1 cellular context compared by ENCODE assay signal in the genomic region with DNA sequence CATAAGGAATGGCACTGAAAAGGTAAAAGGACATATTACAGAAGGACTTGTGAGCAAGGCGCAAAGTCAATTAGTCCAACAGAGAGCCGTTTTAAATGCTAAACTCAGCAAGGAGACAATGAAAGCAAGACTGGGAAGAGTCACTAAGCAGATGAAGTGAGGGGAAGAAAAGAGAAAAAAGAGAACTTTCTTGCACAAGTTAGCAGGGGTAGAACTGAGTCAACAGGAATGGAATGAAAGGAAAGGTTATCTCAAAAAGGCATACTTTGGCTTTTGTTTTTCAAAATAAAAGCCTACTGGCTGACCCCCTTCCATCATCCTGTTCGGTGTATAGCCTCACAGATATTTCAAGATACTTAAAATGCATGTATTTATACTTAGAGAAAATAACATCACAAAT.
TF ChIP-seq lines count a peak whose summit lies in the region.

No MANE protein-coding gene starts in this region.

TF ChIP-seq in SK-N-SH, 30 proteins besides CTCF, POLR2A, EP300 and RAD21 (continued from another document):
- TF ChIP-seq, protein P1, sequence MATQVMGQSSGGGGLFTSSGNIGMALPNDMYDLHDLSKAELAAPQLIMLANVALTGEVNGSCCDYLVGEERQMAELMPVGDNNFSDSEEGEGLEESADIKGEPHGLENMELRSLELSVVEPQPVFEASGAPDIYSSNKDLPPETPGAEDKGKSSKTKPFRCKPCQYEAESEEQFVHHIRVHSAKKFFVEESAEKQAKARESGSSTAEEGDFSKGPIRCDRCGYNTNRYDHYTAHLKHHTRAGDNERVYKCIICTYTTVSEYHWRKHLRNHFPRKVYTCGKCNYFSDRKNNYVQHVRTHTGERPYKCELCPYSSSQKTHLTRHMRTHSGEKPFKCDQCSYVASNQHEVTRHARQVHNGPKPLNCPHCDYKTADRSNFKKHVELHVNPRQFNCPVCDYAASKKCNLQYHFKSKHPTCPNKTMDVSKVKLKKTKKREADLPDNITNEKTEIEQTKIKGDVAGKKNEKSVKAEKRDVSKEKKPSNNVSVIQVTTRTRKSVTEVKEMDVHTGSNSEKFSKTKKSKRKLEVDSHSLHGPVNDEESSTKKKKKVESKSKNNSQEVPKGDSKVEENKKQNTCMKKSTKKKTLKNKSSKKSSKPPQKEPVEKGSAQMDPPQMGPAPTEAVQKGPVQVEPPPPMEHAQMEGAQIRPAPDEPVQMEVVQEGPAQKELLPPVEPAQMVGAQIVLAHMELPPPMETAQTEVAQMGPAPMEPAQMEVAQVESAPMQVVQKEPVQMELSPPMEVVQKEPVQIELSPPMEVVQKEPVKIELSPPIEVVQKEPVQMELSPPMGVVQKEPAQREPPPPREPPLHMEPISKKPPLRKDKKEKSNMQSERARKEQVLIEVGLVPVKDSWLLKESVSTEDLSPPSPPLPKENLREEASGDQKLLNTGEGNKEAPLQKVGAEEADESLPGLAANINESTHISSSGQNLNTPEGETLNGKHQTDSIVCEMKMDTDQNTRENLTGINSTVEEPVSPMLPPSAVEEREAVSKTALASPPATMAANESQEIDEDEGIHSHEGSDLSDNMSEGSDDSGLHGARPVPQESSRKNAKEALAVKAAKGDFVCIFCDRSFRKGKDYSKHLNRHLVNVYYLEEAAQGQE (IDR thresholded peaks at IDR 0.05; ENCODE audit: low read depth, low read length), result no peak
- TF ChIP-seq FOSL2 (IDR thresholded peaks at IDR 0.05; ENCODE audit: borderline replicate concordance, low read depth) (peak; percentile 54; the same call in 1 of the 2 replicates), RCOR1 (IDR thresholded peaks at IDR 0.05; ENCODE audit: low read length) (no peak), JUND (IDR thresholded peaks at IDR 0.05) (0 out of 2 replicates have a peak, but pooled peaks have one; percentile 21), RFX5 (IDR thresholded peaks at IDR 0.05; ENCODE audit: low read length) (no peak), CHD2 (IDR thresholded peaks at IDR 0.05; ENCODE audit: low read length, partially characterized antibody) (no peak), RXRA (IDR thresholded peaks at IDR 0.05; ENCODE audit: borderline replicate concordance, low read depth) (peak; percentile 22; the same call in 1 of the 2 replicates), NFIC (IDR thresholded peaks at IDR 0.05; ENCODE audit: borderline replicate concordance) (no peak), FOXJ3 (CRISPR knock-in tag; IDR thresholded peaks at IDR 0.05) (no peak), NRF1 (IDR thresholded peaks at IDR 0.05; ENCODE audit: low read depth, low read length) (no peak), TAF1 (IDR thresholded peaks at IDR 0.05; ENCODE audit: borderline replicate concordance, low read depth, low read length) (no peak), GATA2 (CRISPR knock-in tag; IDR thresholded peaks at IDR 0.05) (no peak), MXI1 (IDR thresholded peaks at IDR 0.05; ENCODE audit: low read depth, low read length) (no peak), ELF1 (IDR thresholded peaks at IDR 0.05) (no peak), SMC3 (IDR thresholded peaks at IDR 0.05; ENCODE audit: low read depth, low read length) (no peak), POLR2AphosphoS5 (IDR thresholded peaks at IDR 0.05; ENCODE audit: low read depth, low read length) (no peak), MEF2A (IDR thresholded peaks at IDR 0.05; ENCODE audit: borderline replicate concordance, low read depth) (no peak), TCF12 (IDR thresholded peaks at IDR 0.05) (no peak)
- TF ChIP-seq, protein P2, sequence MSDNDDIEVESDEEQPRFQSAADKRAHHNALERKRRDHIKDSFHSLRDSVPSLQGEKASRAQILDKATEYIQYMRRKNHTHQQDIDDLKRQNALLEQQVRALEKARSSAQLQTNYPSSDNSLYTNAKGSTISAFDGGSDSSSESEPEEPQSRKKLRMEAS (IDR thresholded peaks at IDR 0.05; ENCODE audit: low read depth), result no peak
- TF ChIP-seq, protein P3, sequence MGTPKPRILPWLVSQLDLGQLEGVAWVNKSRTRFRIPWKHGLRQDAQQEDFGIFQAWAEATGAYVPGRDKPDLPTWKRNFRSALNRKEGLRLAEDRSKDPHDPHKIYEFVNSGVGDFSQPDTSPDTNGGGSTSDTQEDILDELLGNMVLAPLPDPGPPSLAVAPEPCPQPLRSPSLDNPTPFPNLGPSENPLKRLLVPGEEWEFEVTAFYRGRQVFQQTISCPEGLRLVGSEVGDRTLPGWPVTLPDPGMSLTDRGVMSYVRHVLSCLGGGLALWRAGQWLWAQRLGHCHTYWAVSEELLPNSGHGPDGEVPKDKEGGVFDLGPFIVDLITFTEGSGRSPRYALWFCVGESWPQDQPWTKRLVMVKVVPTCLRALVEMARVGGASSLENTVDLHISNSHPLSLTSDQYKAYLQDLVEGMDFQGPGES (IDR thresholded peaks at IDR 0.05; ENCODE audit: low read depth, low read length), result no peak
- TF ChIP-seq, protein P4, sequence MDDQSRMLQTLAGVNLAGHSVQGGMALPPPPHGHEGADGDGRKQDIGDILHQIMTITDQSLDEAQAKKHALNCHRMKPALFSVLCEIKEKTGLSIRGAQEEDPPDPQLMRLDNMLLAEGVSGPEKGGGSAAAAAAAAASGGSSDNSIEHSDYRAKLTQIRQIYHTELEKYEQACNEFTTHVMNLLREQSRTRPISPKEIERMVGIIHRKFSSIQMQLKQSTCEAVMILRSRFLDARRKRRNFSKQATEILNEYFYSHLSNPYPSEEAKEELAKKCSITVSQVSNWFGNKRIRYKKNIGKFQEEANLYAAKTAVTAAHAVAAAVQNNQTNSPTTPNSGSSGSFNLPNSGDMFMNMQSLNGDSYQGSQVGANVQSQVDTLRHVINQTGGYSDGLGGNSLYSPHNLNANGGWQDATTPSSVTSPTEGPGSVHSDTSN (IDR thresholded peaks at IDR 0.05), result no peak
TF ChIP-seq in SK-N-SH: peak in this region for 3.
